Comparison of ENCODE assay signal across 8 cellular contexts in the genomic region with DNA sequence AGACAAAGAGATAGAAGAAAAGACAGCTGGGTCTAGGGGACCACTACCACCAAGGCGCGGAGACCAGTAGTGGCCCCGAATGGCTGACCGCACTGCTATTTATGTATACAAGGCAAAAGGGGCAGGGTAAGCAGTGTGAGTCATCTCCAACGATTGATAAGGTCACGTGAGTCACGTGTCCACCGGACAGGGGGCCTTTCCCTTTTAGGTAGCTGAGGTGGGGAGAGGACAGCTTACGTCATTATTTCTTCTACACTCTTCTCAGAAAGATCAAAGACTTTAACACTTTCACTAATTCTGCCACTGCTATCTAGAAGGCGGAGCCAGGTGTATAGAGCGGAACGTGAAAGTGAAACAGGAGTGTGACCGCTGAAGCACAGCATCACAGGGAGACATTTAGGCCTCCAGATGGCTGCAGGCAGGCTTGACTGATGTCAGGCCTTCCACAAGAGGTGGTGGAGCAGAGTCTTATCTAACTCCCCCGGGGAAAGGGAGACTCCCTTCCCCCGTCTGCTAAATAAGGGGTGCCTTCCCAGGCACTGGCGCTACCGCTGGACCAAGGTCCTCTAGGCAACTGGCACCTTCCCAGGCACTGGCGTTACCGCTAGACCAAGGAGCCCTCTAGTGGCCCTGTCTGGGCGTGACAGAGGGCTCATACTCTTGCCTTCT. TPM values are rescaled to one million over a fixed set of nuclear protein-coding genes. Genes with fewer than 3 reads are reported as not detected.
DNase-seq lines count a peak whose midpoint lies in the region; ATAC-seq and TF ChIP-seq lines count a peak whose summit lies in the region.

No MANE protein-coding gene starts in this region.

- peak; percentile 92 for ATAC-seq in GM19395 (IDR thresholded peaks at IDR 0.05; ENCODE audit: unreplicated experiment)
- peak; percentile 84 for ATAC-seq in HG03280 (IDR thresholded peaks at IDR 0.05; ENCODE audit: unreplicated experiment)

- intact Hi-C loops in left ventricle myocardium inferior (cut with micrococcal nuclease): loop anchor here (5.0 kb wide), 1 partner anchor 516 kb away; no protein-coding TSS in a partner anchor

- H3K27ac ChIP-seq in left ventricle myocardium inferior (replicated peaks): peak overlapping the region; percentile 11

- TF ChIP-seq CTCF in left ventricle myocardium inferior (IDR thresholded peaks at IDR 0.05; ENCODE audit: borderline replicate concordance): peak; percentile 87
- peak; percentile 58 for TF ChIP-seq CTCF in retinal pigment epithelial cell (conservative IDR thresholded peaks at IDR 0.05; ENCODE audit: low read depth, low read length)

- H3K27me3 ChIP-seq in left ventricle myocardium inferior (ENCODE audit: low read depth): no peaks in the 10 kb centered on the region

- H3K4me1 ChIP-seq in left ventricle myocardium inferior: peaks cover 18% of the 10 kb centered on the region

- DNase-seq in D341Med (ENCODE audit: low spot score): peak; percentile 27
- peak; percentile 36 for DNase-seq in NOMO-1 treated with dmso at 0.1 percent for 144 hours (lab: John Stamatoyannopoulos, UW; ENCODE audit: unreplicated experiment)
- DNase-seq in activated naive CD4-positive, alpha-beta T cell treated with anti-CD3 and anti-CD28 coated beads, Interleukin-2, amount 50 U/mL, for 16 hours: peak; percentile 36
- DNase-seq in left ventricle myocardium inferior: peak; percentile 84
- no peak for DNase-seq in retinal pigment epithelial cell (ENCODE audit: low read depth)
- no peak for DNase-seq in activated gamma-delta T cell treated with Interleukin-2 at 50 U/mL for 16 hours

- H3K9me3 ChIP-seq in left ventricle myocardium inferior (replicated peaks): no peaks in the 10 kb centered on the region

- H3K36me3 ChIP-seq in left ventricle myocardium inferior: no peaks in the 10 kb centered on the region

- H3K4me3 ChIP-seq in left ventricle myocardium inferior (peak overlapping the region; percentile 55), retinal pigment epithelial cell (ENCODE audit: low read length) (no peak overlapping the region)

RNA-seq across cellular contexts. Expression of a gene that starts 6.1 kb away (rescaled TPM):
- 15.3 TPM for total RNA-seq in left ventricle myocardium inferior

Comparison
In these comparisons a context has a peak if more than half of its experiments do, and no peak if none do; other contexts are left out.
1. DNase-seq: peak in D341Med (single experiment), NOMO-1 treated with dmso at 0.1 percent for 144 hours (single experiment), activated naive CD4-positive, alpha-beta T cell treated with anti-CD3 and anti-CD28 coated beads, Interleukin-2, amount 50 U/mL, for 16 hours (single experiment) and left ventricle myocardium inferior (single experiment); none in retinal pigment epithelial cell (single experiment) and activated gamma-delta T cell treated with Interleukin-2 at 50 U/mL for 16 hours (single experiment).